30 cellular contexts compared by ENCODE assay signal in the genomic region with DNA sequence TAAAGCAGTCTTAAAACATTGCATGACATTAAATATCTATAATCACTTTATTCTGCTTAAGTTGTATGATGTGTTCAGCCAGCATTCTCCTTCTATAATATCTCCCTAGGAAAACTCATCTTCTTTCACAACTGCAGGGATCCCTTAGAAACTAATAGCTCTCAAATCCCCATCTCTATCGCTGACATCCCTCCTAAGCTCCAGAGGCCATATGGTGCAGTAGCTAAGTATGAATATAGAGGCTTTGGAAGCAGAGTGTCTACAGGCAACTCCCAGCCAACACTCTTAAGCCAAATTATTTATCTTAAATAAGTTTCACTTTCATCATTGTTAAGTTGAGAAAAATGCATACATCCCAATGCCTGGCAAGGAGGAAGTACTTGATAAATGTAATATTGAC.
"Had no signal": no experiment of that assay in that cellular context is flagged by ENCODE, and none has a peak within 500 bp of the region (broad histone marks: within the 10 kb centered on the region; RNA-seq: fewer than 3 reads in every experiment).

No MANE protein-coding gene starts in this region.

- H3K27me3 ChIP-seq: left lung, neural progenitor cell, neutrophil, stomach, testis, thyroid gland, transverse colon, upper lobe of left lung, vagina had no signal

- H3K4me3 ChIP-seq: left lung, lower lobe of right lung, neural progenitor cell, skin epidermis, stomach, testis, thyroid gland, transverse colon, upper lobe of left lung, vagina had no signal

- H3K4me1 ChIP-seq: left lung, lower lobe of right lung, neural progenitor cell, parathyroid adenoma, stomach, testis, thyroid gland, transverse colon, upper lobe of left lung, vagina had no signal

- H3K9me3 ChIP-seq: left lung, lower lobe of right lung, neutrophil, stomach, testis, thyroid gland, transverse colon, upper lobe of left lung, vagina had no signal

- H3K36me3 ChIP-seq: left lung, lower lobe of right lung, neural progenitor cell, neutrophil, stomach, thyroid gland, transverse colon, upper lobe of left lung, vagina had no signal

- DNase-seq: immature natural killer cell; kidney; left colon; left lung; lower lobe of right lung; mammary epithelial cell; mesendoderm; naive B cell; natural killer cell; nephron progenitor cell; occipital lobe; retina; right cardiac atrium; stimulated activated CD4-positive, alpha-beta T cell treated with anti-CD3 and anti-CD28 coated beads, Interleukin-12 subunit alpha, Interleukin-12 subunit beta, amount 100 ng/mL, for 4 hours; stimulated activated CD4-positive, alpha-beta T cell treated with anti-CD3 and anti-CD28 coated beads, Interleukin-15, amount 100 ng/mL, for 24 hours; stimulated activated CD4-positive, alpha-beta T cell treated with anti-CD3 and anti-CD28 coated beads, Interleukin-2, amount 100 ng/mL, for 24 hours; stimulated activated CD4-positive, alpha-beta T cell treated with anti-CD3 and anti-CD28 coated beads, Interleukin-4, amount 100 ng/mL, for 1 hour; stimulated activated naive B cell treated with anti-CD40 and anti-IgM and Interleukin-4, amounts not matched to agents 10 μg/mL and 1 μg/mL and 100 μg/mL, for 72 hours; stimulated activated naive CD8-positive, alpha-beta T cell treated with anti-CD3 and anti-CD28 coated beads, Interleukin-15, Interleukin-2, amounts not matched to agents 100 U/mL and 50 U/mL, for 24 hours; stomach; testis; thyroid gland; transverse colon; upper lobe of left lung had no signal

- H3K27ac ChIP-seq: left lung, lower lobe of right lung, neural progenitor cell, neutrophil, parathyroid adenoma, skin epidermis, stomach, testis, thyroid gland, transverse colon, upper lobe of left lung, vagina had no signal

- ATAC-seq: left colon; left lung; lower lobe of right lung; natural killer cell; right cardiac atrium; sciatic nerve; stimulated activated naive B cell treated with anti-CD40 and anti-IgM and Interleukin-4, amounts not matched to agents 10 μg/mL and 1 μg/mL and 100 μg/mL, for 72 hours; stimulated activated naive CD8-positive, alpha-beta T cell treated with anti-CD3 and anti-CD28 coated beads, Interleukin-15, Interleukin-2, amounts not matched to agents 100 U/mL and 50 U/mL, for 24 hours had no signal
